ENCODE assay signal across 21 cellular contexts in the genomic region with DNA sequence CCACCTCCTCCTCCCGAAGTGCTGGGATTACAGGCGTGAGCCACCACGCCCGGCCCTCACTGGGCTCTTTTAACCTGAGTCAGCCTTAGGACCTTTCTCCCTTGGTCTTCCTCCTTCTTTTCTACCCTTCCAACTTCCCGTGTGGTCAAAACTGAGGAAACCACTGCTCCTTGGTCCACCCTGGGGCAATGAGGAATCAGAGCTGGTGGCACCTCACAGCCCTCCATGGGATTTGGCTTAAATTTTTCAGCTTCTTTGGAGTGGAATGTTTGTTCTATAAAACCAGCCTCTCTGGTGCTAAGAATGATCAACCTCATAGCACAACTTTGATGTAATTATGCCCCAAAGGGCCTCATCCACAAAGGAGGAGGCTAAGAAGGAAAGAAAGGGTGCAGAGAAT.
DNase-seq lines count a peak whose midpoint lies in the region; ATAC-seq and TF ChIP-seq lines count a peak whose summit lies in the region.
"Had no signal": no experiment of that assay in that cellular context is flagged by ENCODE, and none has a peak within 500 bp of the region (broad histone marks: within the 10 kb centered on the region; RNA-seq: fewer than 3 reads in every experiment).

No MANE protein-coding gene starts in this region.

- H3K9ac ChIP-seq in smooth muscle cell (ENCODE audit: low read depth) = no peak overlapping the region
- H3K9ac ChIP-seq: BLaER1 had no signal

- no peaks in the 10 kb centered on the region for H3K36me3 Mint-ChIP-seq in HFFc6 (ENCODE audit: low read depth)

- H3K4me1 Mint-ChIP-seq in HFFc6 (ENCODE audit: low read depth) = peaks cover 64% of the 10 kb centered on the region

- WGBS in esophagus, 2 donors = 72 to 74% methylated on average over 5 of the region's 5 CpGs
- WGBS in smooth muscle cell (ENCODE audit: low lambda C conversion rate) = 66% methylated on average over 5 of the region's 5 CpGs

- H3K79me2 ChIP-seq in smooth muscle cell (ENCODE audit: low read depth) = no peaks in the 10 kb centered on the region

- H3K9me3 ChIP-seq in esophagus (ENCODE audit: control insufficient read depth in 2 of 2, insufficient read depth in 1 of 2, low read depth in 1 of 2, low read length in 1 of 2) (peaks cover 0 to 2% of the 10 kb centered on the region in 2 donors), smooth muscle cell (replicated peaks; ENCODE audit: low read depth) (no peaks in the 10 kb centered on the region)
- H3K9me3 ChIP-seq: BLaER1 had no signal

- H3K27ac ChIP-seq in esophagus (ENCODE audit: low read depth in 2 of 2, low read length in 1 of 2) (peak overlapping the region; percentile 54 to 70), smooth muscle cell (ENCODE audit: low read depth) (peak overlapping the region; percentile 62)
- H3K27ac ChIP-seq: BLaER1 had no signal

- H3K4me1 ChIP-seq in esophagus (ENCODE audit: control insufficient read depth in 2 of 2, insufficient read depth in 2 of 2, low read length in 1 of 2) (no peaks in the 10 kb centered on the region), smooth muscle cell (ENCODE audit: low read depth) (peaks cover 16% of the 10 kb centered on the region)
- H3K4me1 ChIP-seq: BLaER1 had no signal

- ATAC-seq in HG02588 (IDR thresholded peaks at IDR 0.05; ENCODE audit: unreplicated experiment) = no peak
- ATAC-seq: HepG2 had no signal

- H3K36me3 ChIP-seq in esophagus (ENCODE audit: control insufficient read depth in 2 of 2, insufficient read depth in 2 of 2, low read length in 1 of 2) (no peaks in the 10 kb centered on the region), smooth muscle cell (ENCODE audit: low read depth) (no peaks in the 10 kb centered on the region)
- H3K36me3 ChIP-seq: BLaER1 had no signal

- peak overlapping the region; percentile 5 for H3K4me2 ChIP-seq in smooth muscle cell
- H3K4me2 ChIP-seq: BLaER1 had no signal

- H3F3A ChIP-seq in smooth muscle cell (ENCODE audit: low read depth) = peaks cover 5% of the 10 kb centered on the region

- H3K27me3 Mint-ChIP-seq in HFFc6 (ENCODE audit: insufficient read depth) = no peaks in the 10 kb centered on the region
- H3K27me3 Mint-ChIP-seq: CD4-positive, alpha-beta T cell had no signal

- TF ChIP-seq CTCF in HFFc6 (IDR thresholded peaks at IDR 0.05) (no peak), smooth muscle cell (IDR thresholded peaks at IDR 0.05; ENCODE audit: borderline replicate concordance, insufficient read depth, poor library complexity, severe bottlenecking) (no peak)

- H3K27ac Mint-ChIP-seq in HFFc6 = peak overlapping the region; percentile 53; the same call in 1 of the 2 replicates
- H3K27ac Mint-ChIP-seq: CD4-positive, alpha-beta T cell; H9 had no signal

- H3K27me3 ChIP-seq in esophagus (ENCODE audit: control insufficient read depth in 1 of 2, insufficient read depth in 2 of 2, low read length in 2 of 2) = no peaks in the 10 kb centered on the region
- no peaks in the 10 kb centered on the region for H3K27me3 ChIP-seq in smooth muscle cell (ENCODE audit: low read depth)
- H3K27me3 ChIP-seq: BLaER1 had no signal

- H3K9me3 Mint-ChIP-seq in HFFc6 = no peaks in the 10 kb centered on the region
- H3K9me3 Mint-ChIP-seq: CD4-positive, alpha-beta T cell had no signal

- H3K4me3 Mint-ChIP-seq in HFFc6 = peak overlapping the region; percentile 19; the same call in 1 of the 2 replicates
- H3K4me3 Mint-ChIP-seq: CD4-positive, alpha-beta T cell; H9 had no signal

- H4K20me1 ChIP-seq in smooth muscle cell (ENCODE audit: low read depth) = no peaks in the 10 kb centered on the region
- H4K20me1 ChIP-seq: BLaER1 had no signal

- H3K4me3 ChIP-seq in esophagus (ENCODE audit: low read depth in 1 of 2, low read length in 2 of 2) (no peak overlapping the region), smooth muscle cell (no peak overlapping the region)
- H3K4me3 ChIP-seq: BLaER1 had no signal

- DNase-seq in HFFc6 = no peak
- peak; percentile 89 for DNase-seq in RPMI7951 (ENCODE audit: low read depth)
- DNase-seq in smooth muscle cell (lab: John Stamatoyannopoulos, UW; ENCODE audit: unreplicated experiment) = no peak
- DNase-seq in NCI-H1436 treated with DMSO at 0.1 percent for 48 hours (lab: John Stamatoyannopoulos, UW) = no peak
- DNase-seq in MV-4-11 (lab: John Stamatoyannopoulos, UW) = no peak
- DNase-seq: CD4-positive, alpha-beta T cell; GF-D8; H9; KBM-7; NCI-H1105; NCI-H2081; NCI-H2171 treated with DMSO at 0.1 percent for 48 hours; NCI-H446; NCI-H526 treated with DMSO at 0.1 percent for 48 hours; OCI-M1; Right ventricle myocardium superior; SW 1271 had no signal

- H2AFZ ChIP-seq in smooth muscle cell (ENCODE audit: low read depth) = no peak overlapping the region
